8 cellular contexts compared by ENCODE assay signal in the genomic region with DNA sequence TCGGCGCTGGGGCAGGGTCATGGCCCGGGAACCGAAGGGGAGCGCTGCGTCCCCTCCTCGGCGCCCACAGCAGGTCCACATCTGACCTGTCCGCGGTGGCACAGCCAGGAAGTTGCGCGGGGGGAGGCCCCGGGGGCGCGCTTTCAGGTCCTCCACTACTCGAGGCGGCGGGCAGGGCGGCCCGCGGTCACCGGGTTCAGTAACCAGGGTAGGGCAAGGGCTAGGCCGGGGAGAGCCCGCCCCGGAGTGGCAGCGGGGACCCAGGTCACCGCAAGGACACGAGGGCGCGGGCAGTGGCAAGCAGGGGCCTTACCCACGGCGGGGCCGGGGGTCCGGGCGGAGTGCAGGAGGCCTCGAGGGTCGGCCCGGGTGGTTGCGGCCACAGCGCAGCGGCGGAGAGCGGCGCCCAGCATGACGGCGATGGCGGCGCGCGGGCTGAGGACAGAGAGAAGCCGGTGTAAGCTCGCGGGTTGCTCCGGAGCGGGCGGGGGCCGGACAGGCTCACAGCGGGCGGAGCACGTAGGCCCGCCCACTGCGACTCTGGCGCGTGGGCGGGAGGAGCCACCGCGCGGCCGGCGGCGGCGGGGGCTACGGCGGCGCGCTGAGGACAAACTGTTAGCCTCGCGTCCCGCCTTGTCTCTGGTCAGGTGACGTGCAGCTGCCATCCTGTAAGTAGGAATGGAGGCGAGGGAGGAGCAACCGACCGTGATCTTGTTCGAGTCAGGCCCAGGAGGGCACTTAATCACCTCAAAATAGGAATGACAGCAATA. TPM values are rescaled to one million over a fixed set of nuclear protein-coding genes. Genes with fewer than 3 reads are reported as not detected.
DNase-seq lines count a peak whose midpoint lies in the region; ATAC-seq and TF ChIP-seq lines count a peak whose summit lies in the region.

A gene (minus strand): TSS at position 472 of the 770 bp plus-strand sequence. CDS start 59 bp downstream, at position 413.

- no peaks in the 10 kb centered on the region for H3K9me3 Mint-ChIP-seq in activated naive CD4-positive, alpha-beta T cell treated with anti-CD3 and anti-CD28 coated beads, Interleukin-2, amount 10 ng/mL, durations not matched to agents 7 days and 5 days

- H3K4me1 Mint-ChIP-seq in activated naive CD4-positive, alpha-beta T cell treated with anti-CD3 and anti-CD28 coated beads, Interleukin-2, amount 10 ng/mL, durations not matched to agents 7 days and 5 days = peaks cover 37% of the 10 kb centered on the region

- H3K9me3 ChIP-seq in SK-N-MC (ENCODE audit: low read depth, low read length) = no peaks in the 10 kb centered on the region
- H3K9me3 ChIP-seq in gastroesophageal sphincter = no peaks in the 10 kb centered on the region

- peaks cover 0 to 45% (median 20%) of the 10 kb centered on the region in 3 donors for H3K4me1 ChIP-seq in gastroesophageal sphincter

- peak within 1 kb of the TSS; percentile 67 for H3K27ac ChIP-seq in SK-N-MC
- H3K27ac ChIP-seq in gastroesophageal sphincter = peak within 1 kb of the TSS; percentile 88 to 97 (median 93)

- TF ChIP-seq EP300 in gastroesophageal sphincter (IDR thresholded peaks at IDR 0.05) = no peak

- peak; percentile 95 for DNase-seq in NAMALWA (ENCODE audit: low spot score)
- peak; percentile 72 for DNase-seq in SK-N-MC (ENCODE audit: low read depth, low spot score)
- DNase-seq in activated naive CD4-positive, alpha-beta T cell treated with anti-CD3 and anti-CD28 coated beads, Interleukin-2, amount 10 ng/mL, durations not matched to agents 7 days and 5 days = peak; percentile 94
- DNase-seq in nucleus accumbens (lab: John Stamatoyannopoulos, UW) = peak; percentile 58 to 95 (median 90)
- peak; percentile 97 for DNase-seq in superior temporal gyrus (ENCODE audit: extremely low spot score)

- H3K36me3 Mint-ChIP-seq in activated naive CD4-positive, alpha-beta T cell treated with anti-CD3 and anti-CD28 coated beads, Interleukin-2, amount 10 ng/mL, durations not matched to agents 7 days and 5 days = peaks cover 9% of the 10 kb centered on the region

- WGBS in gastroesophageal sphincter (ENCODE audit: low coverage in 1 of 2), 2 donors = 0% methylated on average over 2 of the region's 84 CpGs; no CpG with 5 or more reads in 1 of the 2 donors

- CTCF ChIA-PET in activated naive CD4-positive, alpha-beta T cell treated with anti-CD3 and anti-CD28 coated beads, Interleukin-2, amount 10 ng/mL, durations not matched to agents 7 days and 5 days (lab: Charles Lee) = interaction anchor here (0.8 to 4.2 kb wide), 2 partner anchors 12 to 34 kb away, joined by 3 to 19 read pairs; no protein-coding TSS in a partner anchor

- peak in 2 of 4 experiments; percentile 17 to 23 for TF ChIP-seq CTCF in gastroesophageal sphincter (IDR thresholded peaks at IDR 0.05)

- H3K36me3 ChIP-seq in SK-N-MC (ENCODE audit: insufficient read depth, low read length) (no peaks in the 10 kb centered on the region; the same call in 1 of the 2 replicates), gastroesophageal sphincter (no peaks in the 10 kb centered on the region)

- peak; percentile 74 to 82 for TF ChIP-seq POLR2A in gastroesophageal sphincter (IDR thresholded peaks at IDR 0.05)

- peak within 1 kb of the TSS; percentile 91 for H3K27ac Mint-ChIP-seq in activated naive CD4-positive, alpha-beta T cell treated with anti-CD3 and anti-CD28 coated beads, Interleukin-2, amount 10 ng/mL, durations not matched to agents 7 days and 5 days

- no peaks in the 10 kb centered on the region for H3K27me3 ChIP-seq in gastroesophageal sphincter

- H3K9ac ChIP-seq in SK-N-MC (ENCODE audit: insufficient read length) = peak within 1 kb of the TSS; percentile 96

- H3K4me3 Mint-ChIP-seq in activated naive CD4-positive, alpha-beta T cell treated with anti-CD3 and anti-CD28 coated beads, Interleukin-2, amount 10 ng/mL, durations not matched to agents 7 days and 5 days = peak within 1 kb of the TSS; percentile 91

- H3K27me3 Mint-ChIP-seq in activated naive CD4-positive, alpha-beta T cell treated with anti-CD3 and anti-CD28 coated beads, Interleukin-2, amount 10 ng/mL, durations not matched to agents 7 days and 5 days = peaks cover 15% of the 10 kb centered on the region

- H3K4me3 ChIP-seq in GM08714 (ENCODE audit: low read length) (peak within 1 kb of the TSS; percentile 91), SK-N-MC (peak within 1 kb of the TSS; percentile 99), gastroesophageal sphincter (peak within 1 kb of the TSS; percentile 89 to 94)

- peak; percentile 79 for ATAC-seq in HG02571 (IDR thresholded peaks at IDR 0.05; ENCODE audit: unreplicated experiment)
- peak; percentile 98 for ATAC-seq in gastroesophageal sphincter

RNA-seq across cellular contexts. Expression of the gene that starts here (rescaled TPM):
- 100 to 1,000 TPM in 2 of 4 donors, 10 to 100 TPM in 2; 57.9 to 105 (median 94.5) TPM for total RNA-seq in gastroesophageal sphincter

Comparison
In these comparisons a context has a peak if more than half of its experiments do, and no peak if none do; other contexts are left out.
1. Peak in every context shown above with its lines: DNase-seq, ATAC-seq, H3K4me3 ChIP-seq and H3K27ac ChIP-seq.